Comparison of ENCODE assay signal across 13 cellular contexts in genomic region chr7:32385316-32385956, GRCh38.
DNase-seq lines count a peak whose midpoint lies in the region; ATAC-seq and TF ChIP-seq lines count a peak whose summit lies in the region.
"Had no signal": no experiment of that assay in that cellular context is flagged by ENCODE, and none has a peak within 500 bp of the region (broad histone marks: within the 10 kb centered on the region; RNA-seq: fewer than 3 reads in every experiment).

No MANE protein-coding gene starts in this region.

- H3K4me3 ChIP-seq in left ventricle myocardium inferior: no peak overlapping the region
- H3K4me3 ChIP-seq in esophagus muscularis mucosa: no peak overlapping the region
- no peak overlapping the region for H3K4me3 ChIP-seq in heart right ventricle
- H3K4me3 ChIP-seq in right cardiac atrium (ENCODE audit: low read length): no peak overlapping the region
- H3K4me3 ChIP-seq in CD8-positive, alpha-beta memory T cell (ENCODE audit: low read length): no peak overlapping the region
- H3K4me3 ChIP-seq: HAP-1 had no signal

- H3K4me1 ChIP-seq in left ventricle myocardium inferior (no peaks in the 10 kb centered on the region), esophagus muscularis mucosa (no peaks in the 10 kb centered on the region), heart right ventricle (peaks cover 0 to 7% (median 0%) of the 10 kb centered on the region in 9 donors), right cardiac atrium (ENCODE audit: control insufficient read depth, insufficient read depth, low read length) (no peaks in the 10 kb centered on the region)
- H3K4me1 ChIP-seq in CD8-positive, alpha-beta memory T cell (ENCODE audit: insufficient read depth, low read length): no peaks in the 10 kb centered on the region
- H3K4me1 ChIP-seq: HAP-1 had no signal

- peaks cover 2% of the 10 kb centered on the region for H3K9me3 Mint-ChIP-seq in CD4-positive, alpha-beta T cell
- peaks cover 0 to 2% (median 0%) of the 10 kb centered on the region in 5 donors for H3K9me3 Mint-ChIP-seq in CD8-positive, alpha-beta memory T cell
- H3K9me3 Mint-ChIP-seq: CD8-positive, alpha-beta T cell had no signal

- H3K27me3 Mint-ChIP-seq in CD4-positive, alpha-beta T cell: peaks cover 46% of the 10 kb centered on the region
- H3K27me3 Mint-ChIP-seq in CD8-positive, alpha-beta memory T cell: peaks cover 9 to 48% of the 10 kb centered on the region in 2 donors

- CTCF ChIA-PET in CD4-positive, alpha-beta T cell (lab: Charles Lee): no interaction called here
- CTCF ChIA-PET in CD8-positive, alpha-beta memory T cell (lab: Charles Lee): no interaction called here

- no peaks in the 10 kb centered on the region for H3K9me3 ChIP-seq in left ventricle myocardium inferior (replicated peaks)
- no peaks in the 10 kb centered on the region for H3K9me3 ChIP-seq in esophagus muscularis mucosa
- H3K9me3 ChIP-seq in heart right ventricle: no peaks in the 10 kb centered on the region
- H3K9me3 ChIP-seq in right cardiac atrium (ENCODE audit: control insufficient read depth, low read length): no peaks in the 10 kb centered on the region
- no peaks in the 10 kb centered on the region for H3K9me3 ChIP-seq in CD4-positive, alpha-beta T cell (ENCODE audit: control insufficient read depth, low read length)
- H3K9me3 ChIP-seq in CD8-positive, alpha-beta memory T cell (ENCODE audit: low read length): no peaks in the 10 kb centered on the region
- H3K9me3 ChIP-seq: HAP-1 had no signal

- ATAC-seq in Right ventricle myocardium superior (ENCODE audit: poor library complexity) (peak; percentile 60), heart right ventricle (peak in 5 of 8 donors; percentile 29 to 74 (median 62)), right cardiac atrium (peak; percentile 93 to 94)
- ATAC-seq in CD4-positive, alpha-beta T cell (ENCODE audit: poor library complexity): no peak
- ATAC-seq: CD8-positive, alpha-beta T cell had no signal

- no peak for TF ChIP-seq EP300 in esophagus muscularis mucosa (IDR thresholded peaks at IDR 0.05)

- no peak for TF ChIP-seq CTCF in left ventricle myocardium inferior (IDR thresholded peaks at IDR 0.05; ENCODE audit: borderline replicate concordance)
- no peak for TF ChIP-seq CTCF in esophagus muscularis mucosa (IDR thresholded peaks at IDR 0.05)
- no peak for TF ChIP-seq CTCF in heart right ventricle (IDR thresholded peaks at IDR 0.05)
- no peak for TF ChIP-seq CTCF in CD4-positive, alpha-beta T cell (IDR thresholded peaks at IDR 0.05)

- TF ChIP-seq POLR2A in esophagus muscularis mucosa (IDR thresholded peaks at IDR 0.05; ENCODE audit: low read depth): no peak

- DNase-seq in Right ventricle myocardium superior: no peak
- DNase-seq in left ventricle myocardium inferior: no peak
- DNase-seq in esophagus muscularis mucosa (ENCODE audit: extremely low spot score): peak; percentile 81
- no peak for DNase-seq in heart right ventricle
- peak in 1 of 3 donors; percentile 53 for DNase-seq in right cardiac atrium
- no peak for DNase-seq in CD4-positive, alpha-beta T cell
- no peak for DNase-seq in CD8-positive, alpha-beta memory T cell
- DNase-seq: C1 segment of cervical spinal cord; CD8-positive, alpha-beta T cell; DMS153; DND-41; GOT3 had no signal

- intact Hi-C loops in Right ventricle myocardium superior (cut with DNase I): no loop called here
- intact Hi-C loops in left ventricle myocardium inferior (cut with micrococcal nuclease): no loop called here
- intact Hi-C loops in esophagus muscularis mucosa (cut with DNase I): no loop called here
- intact Hi-C loops in heart right ventricle (cut with DNase I): no loop called here
- intact Hi-C loops in right cardiac atrium (cut with DNase I): no loop called here
- intact Hi-C loops in CD4-positive, alpha-beta T cell (cut with DNase I, micrococcal nuclease): no loop called here

- H3K36me3 Mint-ChIP-seq in CD4-positive, alpha-beta T cell (ENCODE audit: low read depth): no peaks in the 10 kb centered on the region
- H3K36me3 Mint-ChIP-seq in CD8-positive, alpha-beta memory T cell: no peaks in the 10 kb centered on the region
- H3K36me3 Mint-ChIP-seq: CD8-positive, alpha-beta T cell had no signal

- H3K4me1 Mint-ChIP-seq in CD4-positive, alpha-beta T cell (ENCODE audit: low read depth): no peaks in the 10 kb centered on the region
- H3K4me1 Mint-ChIP-seq in CD8-positive, alpha-beta memory T cell: no peaks in the 10 kb centered on the region

- no peak overlapping the region for H3K27ac Mint-ChIP-seq in CD4-positive, alpha-beta T cell
- no peak overlapping the region for H3K27ac Mint-ChIP-seq in CD8-positive, alpha-beta memory T cell
- H3K27ac Mint-ChIP-seq: CD8-positive, alpha-beta T cell had no signal

- 68% methylated on average over 2 of the region's 2 CpGs for WGBS in esophagus muscularis mucosa
- WGBS in heart right ventricle, 2 donors: 56 to 67% methylated on average over 2 of the region's 2 CpGs
- 41% methylated on average over 2 of the region's 2 CpGs for WGBS in right cardiac atrium

- no peak overlapping the region for H3K4me3 Mint-ChIP-seq in CD4-positive, alpha-beta T cell
- no peak overlapping the region for H3K4me3 Mint-ChIP-seq in CD8-positive, alpha-beta memory T cell
- H3K4me3 Mint-ChIP-seq: CD8-positive, alpha-beta T cell had no signal

- H3K36me3 ChIP-seq in left ventricle myocardium inferior (no peaks in the 10 kb centered on the region), esophagus muscularis mucosa (no peaks in the 10 kb centered on the region), heart right ventricle (no peaks in the 10 kb centered on the region)
- no peaks in the 10 kb centered on the region for H3K36me3 ChIP-seq in CD8-positive, alpha-beta memory T cell (ENCODE audit: insufficient read depth, low read length)
- H3K36me3 ChIP-seq: HAP-1 had no signal

- H3K27me3 ChIP-seq in left ventricle myocardium inferior (ENCODE audit: low read depth) (peaks cover 55% of the 10 kb centered on the region), esophagus muscularis mucosa (peaks cover 0 to 38% (median 0%) of the 10 kb centered on the region in 4 donors), heart right ventricle (peaks cover 0 to 26% (median 11%) of the 10 kb centered on the region in 7 donors), right cardiac atrium (ENCODE audit: control insufficient read depth, insufficient read depth) (no peaks in the 10 kb centered on the region)
- H3K27me3 ChIP-seq in CD4-positive, alpha-beta T cell (ENCODE audit: control insufficient read depth, insufficient read depth, low read length): peaks cover 11% of the 10 kb centered on the region
- peaks cover 8% of the 10 kb centered on the region for H3K27me3 ChIP-seq in CD8-positive, alpha-beta memory T cell (ENCODE audit: insufficient read depth, low read length, poor library complexity, severe bottlenecking)

- POLR2A ChIA-PET in CD4-positive, alpha-beta T cell (lab: Charles Lee): no interaction called here
- POLR2A ChIA-PET in CD8-positive, alpha-beta memory T cell (lab: Charles Lee): no interaction called here

- no peak overlapping the region for H3K27ac ChIP-seq in left ventricle myocardium inferior (replicated peaks)
- H3K27ac ChIP-seq in esophagus muscularis mucosa (replicated peaks in 1 of 4): no peak overlapping the region
- H3K27ac ChIP-seq in heart right ventricle: no peak overlapping the region
- no peak overlapping the region for H3K27ac ChIP-seq in right cardiac atrium (ENCODE audit: low read length)
- no peak overlapping the region for H3K27ac ChIP-seq in CD4-positive, alpha-beta T cell (ENCODE audit: low read depth, low read length)
- H3K27ac ChIP-seq in CD8-positive, alpha-beta memory T cell (ENCODE audit: low read depth, low read length): no peak overlapping the region
